In genomic region chr17:66548659-66549311, GRCh38 we compare ENCODE assay signal across 10 cellular contexts.
DNase-seq lines count a peak whose midpoint lies in the region; ATAC-seq and TF ChIP-seq lines count a peak whose summit lies in the region.
"Had no signal": no experiment of that assay in that cellular context is flagged by ENCODE, and none has a peak within 500 bp of the region (broad histone marks: within the 10 kb centered on the region; RNA-seq: fewer than 3 reads in every experiment).

No MANE protein-coding gene starts in this region.

- no peak for TF ChIP-seq POLR2A in esophagus muscularis mucosa (IDR thresholded peaks at IDR 0.05; ENCODE audit: low read depth)

- H3K36me3 ChIP-seq in endodermal cell (ENCODE audit: control insufficient read depth, insufficient read depth, low read length) (no peaks in the 10 kb centered on the region), esophagus muscularis mucosa (no peaks in the 10 kb centered on the region), trophoblast cell (ENCODE audit: control insufficient read depth in 1 of 2, insufficient read depth in 2 of 2, low read length in 2 of 2) (no peaks in the 10 kb centered on the region)

- H2BK12ac ChIP-seq in trophoblast cell (ENCODE audit: low read length), result no peak overlapping the region

- WGBS in endodermal cell (ENCODE audit: insufficient coverage in 1 of 2, insufficient read length in 1 of 2), 2 experiments, result 86 to 88% methylated on average over 12 to 14 of the region's 14 CpGs
- WGBS in esophagus muscularis mucosa, result 79% methylated on average over 14 of the region's 14 CpGs
- WGBS in trophoblast cell (ENCODE audit: extremely low coverage, insufficient coverage, insufficient read length), result no CpG with 5 or more reads among the region's 14 CpGs

- H3K27ac ChIP-seq in endodermal cell (ENCODE audit: low read depth, low read length) (no peak overlapping the region), esophagus muscularis mucosa (replicated peaks in 1 of 4) (peak overlapping the region in 1 of 4 donors; percentile 72), trophoblast cell (ENCODE audit: low read depth, low read length) (no peak overlapping the region)

- peaks cover 8% of the 10 kb centered on the region for H3K4me1 ChIP-seq in endodermal cell (ENCODE audit: control insufficient read depth, insufficient read depth, low read length)
- H3K4me1 ChIP-seq in esophagus muscularis mucosa, result peaks cover 0 to 32% (median 27%) of the 10 kb centered on the region in 4 donors
- peaks cover 6 to 12% of the 10 kb centered on the region in 2 experiments for H3K4me1 ChIP-seq in trophoblast cell (ENCODE audit: control insufficient read depth in 1 of 2, insufficient read depth in 2 of 2, low read length in 2 of 2)

- TF ChIP-seq CTCF in endodermal cell (conservative IDR thresholded peaks at IDR 0.05) (no peak), osteocyte (IDR thresholded peaks at IDR 0.05) (no peak), esophagus muscularis mucosa (IDR thresholded peaks at IDR 0.05) (no peak)

- ATAC-seq in activated CD8-positive, alpha-beta memory T cell treated with anti-CD3 and anti-CD28 coated beads, Interleukin-2, amount 10 ng/mL, durations not matched to agents 7 days and 5 days, result no peak
- ATAC-seq: right cardiac atrium had no signal

- H2AFZ ChIP-seq in trophoblast cell (ENCODE audit: insufficient read depth, low read length, poor library complexity), result no peak overlapping the region

- H3K27ac Mint-ChIP-seq in activated CD8-positive, alpha-beta memory T cell treated with anti-CD3 and anti-CD28 coated beads, Interleukin-2, amount 10 ng/mL, durations not matched to agents 7 days and 5 days, result peak overlapping the region; percentile 76
- H3K27ac Mint-ChIP-seq in endodermal cell (no peak overlapping the region), osteocyte (ENCODE audit: unreplicated experiment) (peak overlapping the region; percentile 94)

- no peak for TF ChIP-seq EP300 in esophagus muscularis mucosa (IDR thresholded peaks at IDR 0.05)

- H4K91ac ChIP-seq in trophoblast cell (ENCODE audit: low read depth, low read length), result no peak overlapping the region

- CTCF ChIA-PET in activated CD8-positive, alpha-beta memory T cell treated with anti-CD3 and anti-CD28 coated beads, Interleukin-2, amount 10 ng/mL, durations not matched to agents 7 days and 5 days (lab: Charles Lee), result interaction anchor here (0.7 to 2.2 kb wide), 7 partner anchors 14 to 349 kb away, joined by 3 to 9 read pairs (median 4); partner anchors contain the start of gene PRKCA

- no peaks in the 10 kb centered on the region for H3K27me3 Mint-ChIP-seq in activated CD8-positive, alpha-beta memory T cell treated with anti-CD3 and anti-CD28 coated beads, Interleukin-2, amount 10 ng/mL, durations not matched to agents 7 days and 5 days
- H3K27me3 Mint-ChIP-seq in endodermal cell (ENCODE audit: insufficient read depth) (peaks cover 2% of the 10 kb centered on the region), osteocyte (ENCODE audit: unreplicated experiment) (no peaks in the 10 kb centered on the region)
- H3K27me3 Mint-ChIP-seq: type B pancreatic cell had no signal

- H3K4me3 ChIP-seq in endodermal cell (ENCODE audit: low read length) (no peak overlapping the region), esophagus muscularis mucosa (no peak overlapping the region), trophoblast cell (ENCODE audit: low read depth, low read length) (no peak overlapping the region)

- no peak overlapping the region for H4K12ac ChIP-seq in trophoblast cell (ENCODE audit: low read depth, low read length)

- peak overlapping the region; percentile 11 for H3K9ac ChIP-seq in endodermal cell (ENCODE audit: extremely low read depth, low read length, poor library complexity, severe bottlenecking)
- no peak overlapping the region for H3K9ac ChIP-seq in trophoblast cell (ENCODE audit: low read length)

- H2AK5ac ChIP-seq in trophoblast cell (ENCODE audit: low read length), result no peak overlapping the region

- H3K27me3 ChIP-seq in endodermal cell (ENCODE audit: control insufficient read depth, insufficient read depth, low read length, poor library complexity, severe bottlenecking), result no peaks in the 10 kb centered on the region
- no peaks in the 10 kb centered on the region for H3K27me3 ChIP-seq in esophagus muscularis mucosa
- H3K27me3 ChIP-seq in trophoblast cell (ENCODE audit: insufficient read depth, low read length), result no peaks in the 10 kb centered on the region

- H3K23ac ChIP-seq in trophoblast cell (ENCODE audit: low read length), result no peak overlapping the region

- no peak for DNase-seq in activated CD8-positive, alpha-beta memory T cell treated with anti-CD3 and anti-CD28 coated beads, Interleukin-2, amount 10 ng/mL, durations not matched to agents 7 days and 5 days
- no peak for DNase-seq in activated CD8-positive, alpha-beta memory T cell treated with anti-CD3 and anti-CD28 coated beads, Interleukin-2, amount 50 U/mL, for 48 hours
- DNase-seq in RPMI7951 (ENCODE audit: low read depth), result peak; percentile 33
- peak; percentile 77 for DNase-seq in endodermal cell
- no peak for DNase-seq in osteocyte (ENCODE audit: extremely low spot score, unreplicated experiment)
- no peak for DNase-seq in RPMI8226
- no peak for DNase-seq in esophagus muscularis mucosa (ENCODE audit: extremely low spot score)
- no peak for DNase-seq in trophoblast cell
- DNase-seq: right cardiac atrium had no signal

- H3K9me3 Mint-ChIP-seq in activated CD8-positive, alpha-beta memory T cell treated with anti-CD3 and anti-CD28 coated beads, Interleukin-2, amount 10 ng/mL, durations not matched to agents 7 days and 5 days (ENCODE audit: low read depth), result peaks cover 4% of the 10 kb centered on the region
- peaks cover 20% of the 10 kb centered on the region for H3K9me3 Mint-ChIP-seq in endodermal cell
- peaks cover 13% of the 10 kb centered on the region for H3K9me3 Mint-ChIP-seq in osteocyte (ENCODE audit: unreplicated experiment)

- H3K79me2 ChIP-seq in trophoblast cell (ENCODE audit: control insufficient read depth, insufficient read depth, low read length, poor library complexity), result no peaks in the 10 kb centered on the region

- no peak overlapping the region for H2BK120ac ChIP-seq in trophoblast cell (ENCODE audit: insufficient read depth, low read length, poor library complexity)

- peaks cover 5% of the 10 kb centered on the region for H3K79me1 ChIP-seq in trophoblast cell (ENCODE audit: low read length)

- H3K18ac ChIP-seq in trophoblast cell (ENCODE audit: low read length), result no peak overlapping the region

- H3K4ac ChIP-seq in trophoblast cell (ENCODE audit: low read depth, low read length), result no peak overlapping the region

- H4K8ac ChIP-seq in trophoblast cell (ENCODE audit: low read depth, low read length), result no peak overlapping the region

- H3K4me1 Mint-ChIP-seq in activated CD8-positive, alpha-beta memory T cell treated with anti-CD3 and anti-CD28 coated beads, Interleukin-2, amount 10 ng/mL, durations not matched to agents 7 days and 5 days, result peaks cover 48% of the 10 kb centered on the region
- H3K4me1 Mint-ChIP-seq in endodermal cell, result peaks cover 19% of the 10 kb centered on the region
- H3K4me1 Mint-ChIP-seq in osteocyte (ENCODE audit: unreplicated experiment), result peaks cover 66% of the 10 kb centered on the region

- no peak overlapping the region for H3K14ac ChIP-seq in trophoblast cell (ENCODE audit: low read length)

- H3K36me3 Mint-ChIP-seq in activated CD8-positive, alpha-beta memory T cell treated with anti-CD3 and anti-CD28 coated beads, Interleukin-2, amount 10 ng/mL, durations not matched to agents 7 days and 5 days, result peaks cover 28% of the 10 kb centered on the region
- H3K36me3 Mint-ChIP-seq in endodermal cell (ENCODE audit: low read depth) (no peaks in the 10 kb centered on the region), osteocyte (ENCODE audit: unreplicated experiment) (peaks cover 18% of the 10 kb centered on the region)
- H3K36me3 Mint-ChIP-seq: type B pancreatic cell had no signal

- intact Hi-C loops in esophagus muscularis mucosa (cut with DNase I), result no loop called here

- peak overlapping the region; percentile 36 for H3K4me3 Mint-ChIP-seq in activated CD8-positive, alpha-beta memory T cell treated with anti-CD3 and anti-CD28 coated beads, Interleukin-2, amount 10 ng/mL, durations not matched to agents 7 days and 5 days
- H3K4me3 Mint-ChIP-seq in endodermal cell (no peak overlapping the region), osteocyte (ENCODE audit: unreplicated experiment) (no peak overlapping the region)
- H3K4me3 Mint-ChIP-seq: type B pancreatic cell had no signal

- H3K9me3 ChIP-seq in endodermal cell (ENCODE audit: control insufficient read depth, low read length) (peaks cover 7% of the 10 kb centered on the region), esophagus muscularis mucosa (no peaks in the 10 kb centered on the region), trophoblast cell (ENCODE audit: insufficient read depth, low read depth, low read length) (peaks cover 1% of the 10 kb centered on the region)

- H3K4me2 ChIP-seq in trophoblast cell (ENCODE audit: low read length), result no peak overlapping the region

- no peak overlapping the region for H2BK5ac ChIP-seq in trophoblast cell (ENCODE audit: low read depth, low read length, poor library complexity)

Comparison
In these comparisons a context has a peak if more than half of its experiments do, and no peak if none do; other contexts are left out.
1. DNase-seq: peak in RPMI7951 (single experiment) and endodermal cell (single experiment); none in activated CD8-positive, alpha-beta memory T cell treated with anti-CD3 and anti-CD28 coated beads, Interleukin-2, amount 10 ng/mL, durations not matched to agents 7 days and 5 days (single experiment), activated CD8-positive, alpha-beta memory T cell treated with anti-CD3 and anti-CD28 coated beads, Interleukin-2, amount 50 U/mL, for 48 hours (single experiment), osteocyte (single experiment), RPMI8226 (single experiment), esophagus muscularis mucosa (single experiment) and trophoblast cell (0 of 2).